ENCODE assay signal across 12 cellular contexts in the genomic region with DNA sequence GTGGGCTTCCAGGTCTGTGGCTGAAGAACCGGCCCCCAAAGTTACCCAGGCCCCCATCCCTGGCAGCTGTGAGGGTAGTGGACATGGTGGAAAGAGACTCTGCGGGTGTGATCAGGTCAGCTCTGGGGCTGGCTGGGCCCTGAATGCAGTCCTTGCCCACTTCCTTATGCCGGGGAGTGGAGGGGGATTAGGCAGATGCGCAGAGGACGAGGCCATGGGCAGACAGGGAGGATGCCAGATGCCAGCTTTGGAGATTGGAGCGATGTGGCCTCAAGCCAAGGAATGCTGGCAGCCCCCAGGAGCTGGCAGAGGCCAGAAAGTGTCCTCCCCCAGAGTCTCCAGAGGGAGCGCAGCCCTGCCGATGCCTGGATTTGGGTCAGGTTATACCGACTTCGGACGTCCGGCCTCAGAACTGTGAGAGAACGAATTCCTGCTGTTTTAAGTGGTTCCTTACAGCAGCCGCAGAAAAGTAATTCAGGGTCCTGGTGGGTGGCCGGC.
DNase-seq lines count a peak whose midpoint lies in the region; ATAC-seq and TF ChIP-seq lines count a peak whose summit lies in the region.
"Had no signal": no experiment of that assay in that cellular context is flagged by ENCODE, and none has a peak within 500 bp of the region (broad histone marks: within the 10 kb centered on the region; RNA-seq: fewer than 3 reads in every experiment).

No MANE protein-coding gene starts in this region.

- H3K27ac ChIP-seq in body of pancreas (peak overlapping the region in 3 of 4 donors; percentile 28 to 61 (median 39)), left lung (peak overlapping the region; percentile 60 to 80)

- 81 to 86% methylated on average over 13 to 15 of the region's 15 CpGs for WGBS in body of pancreas, 2 donors

- no peaks in the 10 kb centered on the region for H3K27me3 ChIP-seq in body of pancreas
- peaks cover 0 to 18% of the 10 kb centered on the region in 2 donors for H3K27me3 ChIP-seq in left lung

- peak; percentile 13 for ATAC-seq in body of pancreas
- peak; percentile 14 for ATAC-seq in left lung
- ATAC-seq in sciatic nerve: peak; percentile 8
- no peak for ATAC-seq in GM19395 (IDR thresholded peaks at IDR 0.05; ENCODE audit: unreplicated experiment)

- H3K4me1 ChIP-seq in body of pancreas (no peaks in the 10 kb centered on the region), left lung (peaks cover 0 to 19% of the 10 kb centered on the region in 2 donors)

- H3K9me3 ChIP-seq in body of pancreas (no peaks in the 10 kb centered on the region), left lung (no peaks in the 10 kb centered on the region)
- H3K9me3 ChIP-seq: mucosa of descending colon had no signal

- CTCF ChIA-PET in HEK293T (lab: Yijun Ruan, JAX): no interaction called here

- peak; percentile 10 for TF ChIP-seq CTCF in AG09309 (IDR thresholded peaks at IDR 0.05; ENCODE audit: control insufficient read depth, insufficient read depth, low read depth, low read length, missing control alignments)
- no peak for TF ChIP-seq CTCF in body of pancreas (IDR thresholded peaks at IDR 0.05)
- TF ChIP-seq CTCF in left lung (IDR thresholded peaks at IDR 0.05): no peak

- TF ChIP-seq POLR2A in body of pancreas (IDR thresholded peaks at IDR 0.05): no peak

- H3K4me3 ChIP-seq in AG09309 (ENCODE audit: control insufficient read depth, low read depth, low read length): no peak overlapping the region
- H3K4me3 ChIP-seq in body of pancreas: no peak overlapping the region
- H3K4me3 ChIP-seq in left lung: no peak overlapping the region
- H3K4me3 ChIP-seq: mucosa of descending colon had no signal

- DNase-seq in AG09309 (ENCODE audit: low read depth): no peak
- no peak for DNase-seq in body of pancreas
- DNase-seq in left lung: peak in 1 of 2 donors; percentile 61
- no peak for DNase-seq in sciatic nerve (ENCODE audit: low spot score)
- DNase-seq in HPDE6-E6E7 (ENCODE audit: extremely low spot score): no peak
- no peak for DNase-seq in stimulated activated CD4-positive, alpha-beta T cell treated with anti-CD3 and anti-CD28 coated beads, Interleukin-15, amount 100 ng/mL, for 24 hours
- no peak for DNase-seq in HEK293T (ENCODE audit: extremely low spot score)
- DNase-seq: activated CD4-positive, alpha-beta T cell treated with anti-CD3 and anti-CD28 coated beads, Interleukin-2, amount 50 U/mL, for 1 hour; DMS153; stimulated activated CD4-positive, alpha-beta T cell treated with anti-CD3 and anti-CD28 coated beads, Interleukin-12 subunit alpha, Interleukin-12 subunit beta, amount 100 ng/mL, for 4 hours had no signal

- no peaks in the 10 kb centered on the region for H3K36me3 ChIP-seq in body of pancreas (replicated peaks in 1 of 2; ENCODE audit: insufficient read depth in 1 of 2, low read depth in 2 of 2)
- H3K36me3 ChIP-seq in left lung: peaks cover 0 to 8% of the 10 kb centered on the region in 2 donors

- intact Hi-C loops in body of pancreas (cut with DNase I) (no loop called here), left lung (cut with DNase I) (no loop called here), sciatic nerve (cut with DNase I) (no loop called here)

- POLR2A ChIA-PET in HEK293T (lab: Yijun Ruan, JAX): no interaction called here

TF ChIP-seq in HEK293T, 16 proteins besides CTCF, POLR2A, EP300 and RAD21:
- TF ChIP-seq L3MBTL2 (conservative IDR thresholded peaks at IDR 0.05) (no peak), ARNT (IDR thresholded peaks at IDR 0.05) (no peak), FOXM1 (IDR thresholded peaks at IDR 0.05; ENCODE audit: borderline replicate concordance) (no peak), SUZ12 (IDR thresholded peaks at IDR 0.05) (no peak), FOXA1 (IDR thresholded peaks at IDR 0.05) (no peak), ZNF384 (IDR thresholded peaks at IDR 0.05) (no peak), FOXK2 (IDR thresholded peaks at IDR 0.05) (no peak), HDGF (IDR thresholded peaks at IDR 0.05; ENCODE audit: borderline replicate concordance) (no peak), NFRKB (IDR thresholded peaks at IDR 0.05) (no peak), ELF4 (IDR thresholded peaks at IDR 0.05) (no peak), TARDBP (IDR thresholded peaks at IDR 0.05) (no peak), LEF1 (IDR thresholded peaks at IDR 0.05; ENCODE audit: borderline replicate concordance) (no peak), SP1 (IDR thresholded peaks at IDR 0.05) (no peak), CTBP1 (IDR thresholded peaks at IDR 0.05; ENCODE audit: borderline replicate concordance) (no peak), BHLHE40 (IDR thresholded peaks at IDR 0.05; ENCODE audit: borderline replicate concordance) (no peak)
- TF ChIP-seq, protein P1, sequence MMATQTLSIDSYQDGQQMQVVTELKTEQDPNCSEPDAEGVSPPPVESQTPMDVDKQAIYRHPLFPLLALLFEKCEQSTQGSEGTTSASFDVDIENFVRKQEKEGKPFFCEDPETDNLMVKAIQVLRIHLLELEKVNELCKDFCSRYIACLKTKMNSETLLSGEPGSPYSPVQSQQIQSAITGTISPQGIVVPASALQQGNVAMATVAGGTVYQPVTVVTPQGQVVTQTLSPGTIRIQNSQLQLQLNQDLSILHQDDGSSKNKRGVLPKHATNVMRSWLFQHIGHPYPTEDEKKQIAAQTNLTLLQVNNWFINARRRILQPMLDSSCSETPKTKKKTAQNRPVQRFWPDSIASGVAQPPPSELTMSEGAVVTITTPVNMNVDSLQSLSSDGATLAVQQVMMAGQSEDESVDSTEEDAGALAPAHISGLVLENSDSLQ (IDR thresholded peaks at IDR 0.05): no peak
